In the genomic region with DNA sequence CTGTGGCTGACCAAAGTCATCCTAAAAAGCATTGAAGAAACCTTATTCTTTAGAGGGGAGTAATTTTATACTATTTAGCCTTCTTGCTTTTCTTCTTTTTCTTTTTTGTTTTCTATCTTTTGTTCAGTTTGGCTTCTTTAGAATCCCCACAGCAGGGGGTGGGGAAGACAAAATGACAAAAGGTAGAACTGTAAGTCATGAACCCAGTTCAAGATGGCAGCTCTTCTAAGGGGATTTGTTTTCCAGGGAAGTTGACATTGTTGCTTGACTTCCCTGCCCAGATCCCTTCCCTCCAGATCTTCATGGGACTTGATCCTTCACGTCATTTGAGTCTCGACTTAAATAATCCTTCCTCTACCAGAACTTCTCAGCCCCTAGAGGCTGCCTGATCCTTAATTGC, we compare ENCODE assay signal across 33 cellular contexts.
"Had no signal": no experiment of that assay in that cellular context is flagged by ENCODE, and none has a peak within 500 bp of the region (broad histone marks: within the 10 kb centered on the region; RNA-seq: fewer than 3 reads in every experiment).

No MANE protein-coding gene starts in this region.

- H3K27ac ChIP-seq: PC-9, RWPE1, VCaP had no signal

- DNase-seq: activated CD4-positive, alpha-beta memory T cell treated with anti-CD3 and anti-CD28 coated beads, Interleukin-2, amount 10 ng/mL, durations not matched to agents 7 days and 5 days; activated CD4-positive, alpha-beta T cell treated with anti-CD3 and anti-CD28 coated beads for 1 hour; activated CD4-positive, alpha-beta T cell treated with anti-CD3 and anti-CD28 coated beads for 48 hours; activated CD4-positive, CD25-positive, alpha-beta regulatory T cell; activated CD8-positive, alpha-beta memory T cell treated with anti-CD3 and anti-CD28 coated beads for 24 hours; activated CD8-positive, alpha-beta memory T cell treated with anti-CD3 and anti-CD28 coated beads, Interleukin-2, amount 10 ng/mL, durations not matched to agents 7 days and 5 days; activated CD8-positive, alpha-beta memory T cell treated with anti-CD3 and anti-CD28 coated beads, Interleukin-2, amount 50 U/mL, for 48 hours; activated effector memory CD4-positive, alpha-beta T cell treated with Interleukin-2 at 50 U/mL for 16 hours; activated naive CD4-positive, alpha-beta T cell treated with anti-CD3 and anti-CD28 coated beads, Interleukin-2, amount 10 ng/mL, durations not matched to agents 7 days and 5 days; activated naive CD8-positive, alpha-beta T cell treated with anti-CD3 and anti-CD28 coated beads, Interleukin-2, amount 50 U/mL, for 24 hours; activated T-cell treated with anti-CD3 and anti-CD28 coated beads, Interleukin-2, amount 50 U/mL, for 48 hours; anterior cingulate cortex; caudate nucleus; NCI-H1105; NCI-H1417 treated with DMSO at 0.1 percent for 48 hours; NCI-H187 treated with DMSO at 0.1 percent for 48 hours; NCI-H2081 treated with DMSO at 0.1 percent for 48 hours; NCI-H226; NCI-H446 treated with DMSO at 0.1 percent for 48 hours; NK-92 treated with Interleukin-12 subunit alpha and Interleukin-12 subunit beta, amount 100 ng/mL, for 24 hours; PC-9; SIG-M5; T-helper 1 cell; T-helper 2 cell; T-helper 9 cell had no signal

- H3K4me2 ChIP-seq: PC-9 had no signal

- H3K9me3 Mint-ChIP-seq: activated CD4-positive, alpha-beta memory T cell treated with anti-CD3 and anti-CD28 coated beads, Interleukin-2, amount 10 ng/mL, durations not matched to agents 7 days and 5 days; activated naive CD4-positive, alpha-beta T cell treated with anti-CD3 and anti-CD28 coated beads, Interleukin-2, amount 10 ng/mL, durations not matched to agents 7 days and 5 days; activated naive CD8-positive, alpha-beta T cell treated with anti-CD3 and anti-CD28 coated beads, Interleukin-2, amount 50 U/mL, for 24 hours; brain had no signal

- FAIRE-seq: bronchial epithelial cell, RCC 7860 had no signal

- ATAC-seq: activated CD8-positive, alpha-beta memory T cell treated with anti-CD3 and anti-CD28 coated beads, Interleukin-2, amount 10 ng/mL, durations not matched to agents 7 days and 5 days; activated naive CD8-positive, alpha-beta T cell treated with anti-CD3 and anti-CD28 coated beads, Interleukin-2, amount 50 U/mL, for 24 hours; Right ventricle myocardium inferior; SK-N-SH treated with all-trans-retinoic acid at 6 μM for 48 hours had no signal

- H3K27me3 Mint-ChIP-seq: activated CD4-positive, alpha-beta memory T cell treated with anti-CD3 and anti-CD28 coated beads, Interleukin-2, amount 10 ng/mL, durations not matched to agents 7 days and 5 days; activated CD8-positive, alpha-beta memory T cell treated with anti-CD3 and anti-CD28 coated beads, Interleukin-2, amount 10 ng/mL, durations not matched to agents 7 days and 5 days; activated naive CD4-positive, alpha-beta T cell treated with anti-CD3 and anti-CD28 coated beads, Interleukin-2, amount 10 ng/mL, durations not matched to agents 7 days and 5 days; activated naive CD8-positive, alpha-beta T cell; activated naive CD8-positive, alpha-beta T cell treated with anti-CD3 and anti-CD28 coated beads, Interleukin-2, amount 50 U/mL, for 24 hours; brain had no signal

- H3K4me1 Mint-ChIP-seq: activated CD4-positive, alpha-beta memory T cell treated with anti-CD3 and anti-CD28 coated beads, Interleukin-2, amount 10 ng/mL, durations not matched to agents 7 days and 5 days; activated CD8-positive, alpha-beta memory T cell treated with anti-CD3 and anti-CD28 coated beads, Interleukin-2, amount 10 ng/mL, durations not matched to agents 7 days and 5 days; activated naive CD4-positive, alpha-beta T cell treated with anti-CD3 and anti-CD28 coated beads, Interleukin-2, amount 10 ng/mL, durations not matched to agents 7 days and 5 days; activated naive CD8-positive, alpha-beta T cell treated with anti-CD3 and anti-CD28 coated beads, Interleukin-2, amount 50 U/mL, for 24 hours had no signal

- H2AFZ ChIP-seq: PC-9 had no signal

- H3K4me3 ChIP-seq: PC-9 had no signal

- H3K36me3 Mint-ChIP-seq: activated CD8-positive, alpha-beta memory T cell treated with anti-CD3 and anti-CD28 coated beads, Interleukin-2, amount 10 ng/mL, durations not matched to agents 7 days and 5 days; activated naive CD4-positive, alpha-beta T cell treated with anti-CD3 and anti-CD28 coated beads, Interleukin-2, amount 10 ng/mL, durations not matched to agents 7 days and 5 days; activated naive CD8-positive, alpha-beta T cell had no signal

- H3K4me3 Mint-ChIP-seq: activated CD4-positive, alpha-beta memory T cell treated with anti-CD3 and anti-CD28 coated beads, Interleukin-2, amount 10 ng/mL, durations not matched to agents 7 days and 5 days; activated CD8-positive, alpha-beta memory T cell treated with anti-CD3 and anti-CD28 coated beads, Interleukin-2, amount 10 ng/mL, durations not matched to agents 7 days and 5 days; activated naive CD4-positive, alpha-beta T cell treated with anti-CD3 and anti-CD28 coated beads, Interleukin-2, amount 10 ng/mL, durations not matched to agents 7 days and 5 days; activated naive CD8-positive, alpha-beta T cell; activated naive CD8-positive, alpha-beta T cell treated with anti-CD3 and anti-CD28 coated beads, Interleukin-2, amount 50 U/mL, for 24 hours; brain had no signal

- H3K27ac Mint-ChIP-seq: activated CD4-positive, alpha-beta memory T cell treated with anti-CD3 and anti-CD28 coated beads, Interleukin-2, amount 10 ng/mL, durations not matched to agents 7 days and 5 days; activated CD8-positive, alpha-beta memory T cell treated with anti-CD3 and anti-CD28 coated beads, Interleukin-2, amount 10 ng/mL, durations not matched to agents 7 days and 5 days; activated naive CD4-positive, alpha-beta T cell treated with anti-CD3 and anti-CD28 coated beads, Interleukin-2, amount 10 ng/mL, durations not matched to agents 7 days and 5 days; activated naive CD8-positive, alpha-beta T cell; activated naive CD8-positive, alpha-beta T cell treated with anti-CD3 and anti-CD28 coated beads, Interleukin-2, amount 50 U/mL, for 24 hours; brain had no signal
